19 cellular contexts compared by ENCODE assay signal in genomic region chr10:95235676-95236067, GRCh38. TPM values are rescaled to one million over a fixed set of nuclear protein-coding genes. Genes with fewer than 3 reads are reported as not detected.
DNase-seq lines count a peak whose midpoint lies in the region; ATAC-seq and TF ChIP-seq lines count a peak whose summit lies in the region.
"Had no signal": no experiment of that assay in that cellular context is flagged by ENCODE, and none has a peak within 500 bp of the region (broad histone marks: within the 10 kb centered on the region; RNA-seq: fewer than 3 reads in every experiment).

No MANE protein-coding gene starts in this region.

- ATAC-seq in activated T-helper 17 cell treated with anti-CD3 and anti-CD28 coated beads, Interleukin-2, amount 50 U/mL, for 72 hours (replicated peaks) = no peak
- ATAC-seq: naive thymus-derived CD8-positive, alpha-beta T cell had no signal

- 66 to 72% methylated on average over 3 of the region's 3 CpGs for WGBS in GM23248 (ENCODE audit: low coverage in 1 of 2, low lambda C conversion rate in 2 of 2, missing lambda C conversion rate in 2 of 2), 2 experiments

- H3K36me3 ChIP-seq in GM23248 (ENCODE audit: low read depth) (0 out of 2 replicates have a peak, but pooled peaks cover 5% of the 10 kb centered on the region), MG63 (peaks cover 25% of the 10 kb centered on the region)

- DNase-seq in GM23248 (no peak), MG63 (peak; percentile 53), nephron progenitor cell (no peak), ecto neural progenitor cell (ENCODE audit: low spot score) (no peak), NCI-H2081 treated with DMSO at 0.1 percent for 48 hours (lab: John Stamatoyannopoulos, UW) (no peak), NOMO-1 treated with DMSO at 0.1 percent for 48 hours (lab: John Stamatoyannopoulos, UW; ENCODE audit: unreplicated experiment) (no peak)
- DNase-seq: GF-D8; heart left ventricle; KG1; naive thymus-derived CD8-positive, alpha-beta T cell; NCI-H1436 treated with DMSO at 0.1 percent for 48 hours; retina; stimulated activated CD4-positive, alpha-beta T cell treated with anti-CD3 and anti-CD28 coated beads, Interleukin-4, amount 100 ng/mL, for 24 hours had no signal

- no peaks in the 10 kb centered on the region for H3K36me3 Mint-ChIP-seq in activated T-helper 17 cell treated with anti-CD3 and anti-CD28 coated beads, Interleukin-2, amount 50 U/mL, for 72 hours (ENCODE audit: low read depth)
- H3K36me3 Mint-ChIP-seq in nephron progenitor cell (ENCODE audit: low read depth) = peaks cover 66% of the 10 kb centered on the region

- peak overlapping the region; percentile 39 for H3K27ac Mint-ChIP-seq in activated T-helper 17 cell treated with anti-CD3 and anti-CD28 coated beads, Interleukin-2, amount 50 U/mL, for 72 hours
- H3K27ac Mint-ChIP-seq in nephron progenitor cell = peak overlapping the region; percentile 8
- H3K27ac Mint-ChIP-seq: naive thymus-derived CD8-positive, alpha-beta T cell had no signal

- peaks cover 24% of the 10 kb centered on the region for H3K4me1 ChIP-seq in GM23248 (ENCODE audit: insufficient read depth)

- in situ Hi-C loops in GM23248 (cut with MboI) = no loop called here

- H3K9me3 Mint-ChIP-seq in activated T-helper 17 cell treated with anti-CD3 and anti-CD28 coated beads, Interleukin-2, amount 50 U/mL, for 72 hours = no peaks in the 10 kb centered on the region
- peaks cover 18% of the 10 kb centered on the region for H3K9me3 Mint-ChIP-seq in nephron progenitor cell

- peaks cover 21% of the 10 kb centered on the region for H3F3A ChIP-seq in GM23248 (ENCODE audit: insufficient read depth)

- no peak overlapping the region for H2AFZ ChIP-seq in GM23248

- H3K9me3 ChIP-seq in GM23248 (ENCODE audit: low read depth) (no peaks in the 10 kb centered on the region), MG63 (peaks cover 8% of the 10 kb centered on the region)
- H3K9me3 ChIP-seq: heart left ventricle, vagina had no signal

- peaks cover 18% of the 10 kb centered on the region for H3K27me3 Mint-ChIP-seq in activated T-helper 17 cell treated with anti-CD3 and anti-CD28 coated beads, Interleukin-2, amount 50 U/mL, for 72 hours
- H3K27me3 Mint-ChIP-seq in nephron progenitor cell (ENCODE audit: low read depth, poor library complexity) = peaks cover 5% of the 10 kb centered on the region

- H3K4me3 ChIP-seq in GM23248 = no peak overlapping the region
- H3K4me3 ChIP-seq in MG63 = no peak overlapping the region
- H3K4me3 ChIP-seq: heart left ventricle, vagina had no signal

- peak overlapping the region; percentile 14 for H3K4me3 Mint-ChIP-seq in activated T-helper 17 cell treated with anti-CD3 and anti-CD28 coated beads, Interleukin-2, amount 50 U/mL, for 72 hours
- no peak overlapping the region for H3K4me3 Mint-ChIP-seq in nephron progenitor cell
- H3K4me3 Mint-ChIP-seq: naive thymus-derived CD8-positive, alpha-beta T cell had no signal

- H3K9me2 ChIP-seq in GM23248 (ENCODE audit: insufficient read depth) = no peaks in the 10 kb centered on the region

- H3K9ac ChIP-seq in GM23248 = no peak overlapping the region

- peak overlapping the region; percentile 24 for H3K4me2 ChIP-seq in GM23248 (ENCODE audit: unreplicated experiment)

- H3K27me3 ChIP-seq in GM23248 (replicated peaks; ENCODE audit: insufficient read depth) (no peaks in the 10 kb centered on the region), MG63 (no peaks in the 10 kb centered on the region)
- H3K27me3 ChIP-seq: heart left ventricle, vagina had no signal

- no peak for TF ChIP-seq CTCF in nephron progenitor cell (IDR thresholded peaks at IDR 0.05)

- H3K27ac ChIP-seq in GM23248 = no peak overlapping the region
- H3K27ac ChIP-seq: heart left ventricle, vagina had no signal

- no peaks in the 10 kb centered on the region for H4K20me1 ChIP-seq in GM23248 (ENCODE audit: insufficient read depth)

- H3K79me2 ChIP-seq in GM23248 (ENCODE audit: insufficient read depth) = no peaks in the 10 kb centered on the region

- no peaks in the 10 kb centered on the region for H3K4me1 Mint-ChIP-seq in activated T-helper 17 cell treated with anti-CD3 and anti-CD28 coated beads, Interleukin-2, amount 50 U/mL, for 72 hours
- H3K4me1 Mint-ChIP-seq in nephron progenitor cell = peaks cover 8% of the 10 kb centered on the region

RNA-seq across cellular contexts. Expression of gene ACSM6, which starts 41.6 kb away (rescaled TPM):
- not detected in 2 replicates for total RNA-seq in GM23248 (2014; rRNA removed; shearing (Covaris generic))
- polyA plus RNA-seq in GM23248 (2016; fragmentation: Nextera tagmentation; extraction: Ambion mirVana) = 0.08 TPM in 1 of 2 replicates, not detected in the other
- not detected in 2 replicates for total RNA-seq in MG63 (2014; rRNA removed; shearing (Covaris generic); ENCODE audit: low replicate concordance)
- total RNA-seq in activated T-helper 17 cell treated with anti-CD3 and anti-CD28 coated beads, Interleukin-2, amount 50 U/mL, for 72 hours = not detected
- total RNA-seq: activated CD8-positive, alpha-beta memory T cell treated with anti-CD3 and anti-CD28 coated beads for 36 hours; cerebellum; epithelial cell of proximal tubule; naive thymus-derived CD8-positive, alpha-beta T cell; NCI-H460; vagina had no signal
- polyA plus RNA-seq: heart left ventricle; naive thymus-derived CD8-positive, alpha-beta T cell had no signal

RNA-seq across cellular contexts. Expression of gene PDLIM1, which starts 55.1 kb away (rescaled TPM):
- 16.3 and 32.0 TPM in 2 replicates for total RNA-seq in GM23248 (2014; rRNA removed; shearing (Covaris generic))
- polyA plus RNA-seq in GM23248 (2016; fragmentation: Nextera tagmentation; extraction: Ambion mirVana) = 143 and 147 TPM in 2 replicates
- 3.5 and 6.2 TPM in 2 replicates for total RNA-seq in MG63 (2014; rRNA removed; shearing (Covaris generic); ENCODE audit: low replicate concordance)
- 1 to 10 TPM in 1 of 2 donors, under 1 TPM in 1; 0.42 to 3.5 TPM for total RNA-seq in activated T-helper 17 cell treated with anti-CD3 and anti-CD28 coated beads, Interleukin-2, amount 50 U/mL, for 72 hours
